8 cellular contexts compared by ENCODE assay signal in genomic region chr20:3408251-3408637, GRCh38. TPM values are rescaled to one million over a fixed set of nuclear protein-coding genes. Genes with fewer than 3 reads are reported as not detected.
DNase-seq lines count a peak whose midpoint lies in the region; ATAC-seq and TF ChIP-seq lines count a peak whose summit lies in the region.

No MANE protein-coding gene starts in this region.

- DNase-seq in fibroblast of villous mesenchyme (ENCODE audit: low read depth) (no peak), gastrocnemius medialis (no peak), NCI-H2081 (lab: John Stamatoyannopoulos, UW) (no peak), NCI-H146 treated with DMSO at 0.1 percent for 48 hours (lab: John Stamatoyannopoulos, UW; ENCODE audit: unreplicated experiment) (no peak), HuH-7 (ENCODE audit: low spot score) (no peak)

- no peaks in the 10 kb centered on the region for H3K36me3 ChIP-seq in gastrocnemius medialis

- no peaks in the 10 kb centered on the region for H3K9me3 ChIP-seq in gastrocnemius medialis

- peak overlapping the region; percentile 48 for H3K4me3 ChIP-seq in GM12875 (ENCODE audit: low read depth, low read length)
- H3K4me3 ChIP-seq in fibroblast of villous mesenchyme (ENCODE audit: low read depth, low read length), result peak overlapping the region; percentile 84
- H3K4me3 ChIP-seq in gastrocnemius medialis, result peak overlapping the region; percentile 68 to 86 (median 78)

- no peak for TF ChIP-seq CTCF in GM12875 (IDR thresholded peaks at IDR 0.05; ENCODE audit: borderline replicate concordance, insufficient read depth, low read depth, low read length)
- TF ChIP-seq CTCF in VCaP (conservative IDR thresholded peaks at IDR 0.05), result no peak
- no peak for TF ChIP-seq CTCF in fibroblast of villous mesenchyme (IDR thresholded peaks at IDR 0.05; ENCODE audit: insufficient read depth, low read depth, low read length)
- TF ChIP-seq CTCF in gastrocnemius medialis (IDR thresholded peaks at IDR 0.05 in 4 of 5, conservative IDR thresholded peaks at IDR 0.05 in 1 of 5), result no peak

- peaks cover 4 to 11% of the 10 kb centered on the region in 2 donors for H3K4me1 ChIP-seq in gastrocnemius medialis

- H3K27ac ChIP-seq in VCaP (peak overlapping the region; percentile 76), gastrocnemius medialis (peak overlapping the region; percentile 81 to 89 (median 83))

- H3K27me3 ChIP-seq in gastrocnemius medialis, result no peaks in the 10 kb centered on the region

- in situ Hi-C loops in gastrocnemius medialis (cut with MboI; ENCODE audit: low sequenced_read_pairs in 4 of 4), result no loop called here

- no peak for TF ChIP-seq POLR2A in gastrocnemius medialis (IDR thresholded peaks at IDR 0.05)

- ATAC-seq in gastrocnemius medialis (no peak), GM18861 (IDR thresholded peaks at IDR 0.05; ENCODE audit: unreplicated experiment) (no peak)

- intact Hi-C loops in gastrocnemius medialis (cut with DNase I; ENCODE audit: low total_unique reads), result loop anchor here (5.0 to 10.0 kb wide), 5 partner anchors 253 to 1306 kb away; partner anchors contain the start of genes ADISSP, FASTKD5, PTPRA and SNRPB

RNA-seq across cellular contexts. Expression of gene DNAAF9, which starts 0.8 kb away (rescaled TPM):
- 13.2 and 20.3 TPM in 2 replicates for total RNA-seq in fibroblast of villous mesenchyme
- total RNA-seq in gastrocnemius medialis, result 10 to 100 TPM; 42.3 to 56.6 (median 46.3) TPM
